Comparison of ENCODE assay signal across 8 cellular contexts in the genomic region with DNA sequence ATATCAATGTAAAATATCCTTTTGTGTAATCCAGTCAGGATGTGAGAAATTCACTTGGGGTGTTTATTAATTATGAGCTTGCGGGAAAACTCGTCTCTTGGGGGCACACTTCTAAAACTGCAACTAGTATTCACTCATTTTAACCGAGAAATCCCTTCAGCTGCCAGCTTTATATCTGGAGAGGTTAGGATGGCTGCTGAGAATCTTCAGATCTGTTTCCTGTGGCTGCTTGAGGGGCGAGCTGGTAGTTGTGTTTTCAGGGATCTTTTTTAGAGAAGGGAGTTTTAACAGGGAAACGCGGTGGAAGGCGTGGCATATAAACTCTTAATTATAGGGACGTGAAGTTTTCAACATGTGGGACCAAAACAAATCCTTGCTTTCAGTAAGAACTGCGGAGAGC. TPM values are rescaled to one million over a fixed set of nuclear protein-coding genes. Genes with fewer than 3 reads are reported as not detected.
A peak's percentile ranks its signal among the peaks of the same experiment; 100 is the strongest.
DNase-seq lines count a peak whose midpoint lies in the region; ATAC-seq, FAIRE-seq and TF ChIP-seq lines count a peak whose summit lies in the region.

No MANE protein-coding gene starts in this region.

- H3K27me3 ChIP-seq in ascending aorta (no peaks in the 10 kb centered on the region), subcutaneous abdominal adipose tissue (ENCODE audit: control insufficient read depth in 5 of 5, insufficient read depth in 4 of 5, low read length in 5 of 5) (peaks cover 0 to 4% (median 0%) of the 10 kb centered on the region in 5 donors)

- peak; percentile 17 for TF ChIP-seq CTCF in AG09309 (IDR thresholded peaks at IDR 0.05; ENCODE audit: control insufficient read depth, insufficient read depth, low read depth, low read length, missing control alignments)
- TF ChIP-seq CTCF in ascending aorta (IDR thresholded peaks at IDR 0.05): no peak

- no peaks in the 10 kb centered on the region for H3K9me3 ChIP-seq in ascending aorta
- no peaks in the 10 kb centered on the region for H3K9me3 ChIP-seq in subcutaneous abdominal adipose tissue (ENCODE audit: control insufficient read depth in 5 of 5, low read length in 5 of 5)

- intact Hi-C loops in ascending aorta (cut with DNase I): loop anchor here (1.0 to 10.0 kb wide), 5 partner anchors 24 to 190 kb away; a partner anchor contains a TSS

- no peak for ATAC-seq in HG03095 (IDR thresholded peaks at IDR 0.05; ENCODE audit: unreplicated experiment)
- no peak for ATAC-seq in GM21528 (IDR thresholded peaks at IDR 0.05; ENCODE audit: low FRiP score, unreplicated experiment)
- no peak for ATAC-seq in HG02678 (IDR thresholded peaks at IDR 0.05; ENCODE audit: unreplicated experiment)

- H3K4me1 ChIP-seq in ascending aorta (peaks cover 3 to 16% of the 10 kb centered on the region in 2 donors), subcutaneous abdominal adipose tissue (ENCODE audit: control insufficient read depth in 5 of 5, insufficient read depth in 5 of 5, low read length in 5 of 5) (peaks cover 2 to 23% (median 18%) of the 10 kb centered on the region in 5 donors)

- no peak for DNase-seq in AG09309 (ENCODE audit: low read depth)
- DNase-seq in HTR-8/SVneo (ENCODE audit: insufficient read length, low spot score): peak; percentile 51
- DNase-seq in ascending aorta (ENCODE audit: low spot score in 2 of 2): no peak
- DNase-seq in kidney glomerular epithelial cell (lab: John Stamatoyannopoulos, UW): peak; percentile 35

- H3K27ac ChIP-seq in ascending aorta: peak overlapping the region; percentile 88 to 90
- H3K27ac ChIP-seq in subcutaneous abdominal adipose tissue (ENCODE audit: low read depth, low read length): peak overlapping the region; percentile 88

- H3K36me3 ChIP-seq in ascending aorta (no peaks in the 10 kb centered on the region), subcutaneous abdominal adipose tissue (ENCODE audit: control insufficient read depth in 5 of 5, insufficient read depth in 5 of 5, low read length in 5 of 5) (no peaks in the 10 kb centered on the region)

- H3K4me3 ChIP-seq in AG09309 (ENCODE audit: control insufficient read depth, low read depth, low read length) (peak overlapping the region; percentile 67), ascending aorta (peak overlapping the region; percentile 77 to 79), subcutaneous abdominal adipose tissue (ENCODE audit: low read depth in 1 of 5, low read length in 5 of 5) (peak overlapping the region; percentile 86 to 96 (median 94))

- FAIRE-seq in HTR-8/SVneo (lab: Jason Lieb, UNC): peak; percentile 23

- peak overlapping the region in 4 of 5 donors; percentile 77 to 89 (median 84) for H3K9ac ChIP-seq in subcutaneous abdominal adipose tissue (ENCODE audit: low read length in 5 of 5)

RNA-seq across cellular contexts. Expression of a gene that starts 0.8 kb away (rescaled TPM):
- 56.4 TPM for total RNA-seq in ascending aorta

Comparison
In these comparisons a context has a peak if more than half of its experiments do, and no peak if none do; other contexts are left out.
1. DNase-seq: peak in HTR-8/SVneo (single experiment) and kidney glomerular epithelial cell (single experiment); none in AG09309 (single experiment) and ascending aorta (0 of 2).
2. Peak in every context shown above with its lines, with median percentiles within 50 percentile points of each other: H3K4me3 ChIP-seq.